Comparison of ENCODE assay signal across 24 cellular contexts in the genomic region with DNA sequence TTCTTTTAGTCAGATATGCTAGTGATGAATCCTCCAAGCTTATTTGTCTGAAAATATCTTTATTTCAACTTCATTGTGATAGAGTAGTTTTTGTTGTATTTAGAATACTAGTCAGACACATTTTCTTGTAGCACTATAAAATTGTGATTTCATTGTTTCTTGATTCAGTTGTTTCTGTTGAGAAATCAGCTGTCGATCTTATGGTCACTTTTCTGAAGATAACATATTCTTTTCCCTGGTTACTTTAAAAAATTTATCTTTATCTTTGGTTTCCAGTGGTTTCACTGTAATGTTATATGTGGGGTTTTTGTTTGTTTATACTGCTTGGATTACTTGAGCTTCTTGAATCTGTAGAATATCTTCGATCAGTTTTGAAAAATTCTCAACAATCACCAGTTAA.
"Had no signal": no experiment of that assay in that cellular context is flagged by ENCODE, and none has a peak within 500 bp of the region (broad histone marks: within the 10 kb centered on the region; RNA-seq: fewer than 3 reads in every experiment).

No MANE protein-coding gene starts in this region.

- H3K4me3 Mint-ChIP-seq: activated CD4-positive, alpha-beta memory T cell treated with anti-CD3 and anti-CD28 coated beads, Interleukin-2, amount 10 ng/mL, durations not matched to agents 7 days and 5 days; activated CD8-positive, alpha-beta memory T cell treated with anti-CD3 and anti-CD28 coated beads, Interleukin-2, amount 10 ng/mL, durations not matched to agents 7 days and 5 days; activated naive CD8-positive, alpha-beta T cell treated with anti-CD3 and anti-CD28 coated beads, Interleukin-2, amount 50 U/mL, for 24 hours; brain; dendritic cell treated with granulocyte-macrophage colony-stimulating factor and Interleukin-4, amounts not matched to agents 40 ng/mL and 50 ng/mL, for 4 days; naive B cell; stimulated activated naive B cell treated with anti-CD40 and anti-IgM and Interleukin-4, amounts not matched to agents 10 μg/mL and 1 μg/mL and 100 μg/mL, for 72 hours had no signal

- H3K4me2 ChIP-seq: smooth muscle cell had no signal

- H3K4me1 ChIP-seq: foreskin keratinocyte, lower lobe of right lung, sigmoid colon, transverse colon had no signal

- H3K9me3 Mint-ChIP-seq: activated CD4-positive, alpha-beta memory T cell treated with anti-CD3 and anti-CD28 coated beads, Interleukin-2, amount 10 ng/mL, durations not matched to agents 7 days and 5 days had no signal

- ATAC-seq: activated CD8-positive, alpha-beta memory T cell treated with anti-CD3 and anti-CD28 coated beads, Interleukin-2, amount 10 ng/mL, durations not matched to agents 7 days and 5 days; activated naive CD8-positive, alpha-beta T cell treated with anti-CD3 and anti-CD28 coated beads, Interleukin-2, amount 50 U/mL, for 24 hours; foreskin keratinocyte; left lobe of liver; lower lobe of right lung; stimulated activated naive B cell treated with anti-CD40 and anti-IgM and Interleukin-4, amounts not matched to agents 10 μg/mL and 1 μg/mL and 100 μg/mL, for 72 hours had no signal

- H3K4me3 ChIP-seq: lower lobe of right lung, sigmoid colon, smooth muscle cell, transverse colon had no signal

- H3K27ac Mint-ChIP-seq: activated CD4-positive, alpha-beta memory T cell treated with anti-CD3 and anti-CD28 coated beads, Interleukin-2, amount 10 ng/mL, durations not matched to agents 7 days and 5 days; activated CD8-positive, alpha-beta memory T cell treated with anti-CD3 and anti-CD28 coated beads, Interleukin-2, amount 10 ng/mL, durations not matched to agents 7 days and 5 days; activated naive CD8-positive, alpha-beta T cell treated with anti-CD3 and anti-CD28 coated beads, Interleukin-2, amount 50 U/mL, for 24 hours; brain; dendritic cell treated with granulocyte-macrophage colony-stimulating factor and Interleukin-4, amounts not matched to agents 40 ng/mL and 50 ng/mL, for 4 days; naive B cell; stimulated activated naive B cell treated with anti-CD40 and anti-IgM and Interleukin-4, amounts not matched to agents 10 μg/mL and 1 μg/mL and 100 μg/mL, for 72 hours had no signal

- H3K9me3 ChIP-seq: lower lobe of right lung had no signal

- H3K36me3 Mint-ChIP-seq: activated CD8-positive, alpha-beta memory T cell treated with anti-CD3 and anti-CD28 coated beads, Interleukin-2, amount 10 ng/mL, durations not matched to agents 7 days and 5 days; brain; naive B cell; stimulated activated naive B cell treated with anti-CD40 and anti-IgM and Interleukin-4, amounts not matched to agents 10 μg/mL and 1 μg/mL and 100 μg/mL, for 72 hours had no signal

- H3K4me1 Mint-ChIP-seq: activated CD4-positive, alpha-beta memory T cell treated with anti-CD3 and anti-CD28 coated beads, Interleukin-2, amount 10 ng/mL, durations not matched to agents 7 days and 5 days; activated CD8-positive, alpha-beta memory T cell treated with anti-CD3 and anti-CD28 coated beads, Interleukin-2, amount 10 ng/mL, durations not matched to agents 7 days and 5 days; activated naive CD8-positive, alpha-beta T cell treated with anti-CD3 and anti-CD28 coated beads, Interleukin-2, amount 50 U/mL, for 24 hours; brain; naive B cell; stimulated activated naive B cell treated with anti-CD40 and anti-IgM and Interleukin-4, amounts not matched to agents 10 μg/mL and 1 μg/mL and 100 μg/mL, for 72 hours had no signal

- H3K36me3 ChIP-seq: lower lobe of right lung, sigmoid colon, transverse colon had no signal

- H3K27me3 ChIP-seq: foreskin keratinocyte, sigmoid colon, transverse colon had no signal

- DNase-seq: activated CD4-positive, alpha-beta memory T cell treated with anti-CD3 and anti-CD28 coated beads, Interleukin-2, amount 10 ng/mL, durations not matched to agents 7 days and 5 days; activated CD4-positive, alpha-beta T cell treated with anti-CD3 and anti-CD28 coated beads for 48 hours; activated CD8-positive, alpha-beta memory T cell treated with anti-CD3 and anti-CD28 coated beads, Interleukin-2, amount 10 ng/mL, durations not matched to agents 7 days and 5 days; activated gamma-delta T cell; activated naive CD4-positive, alpha-beta T cell treated with anti-CD3 and anti-CD28 coated beads, Interleukin-2, amount 50 U/mL, for 16 hours; activated naive CD8-positive, alpha-beta T cell treated with anti-CD3 and anti-CD28 coated beads, Interleukin-2, amount 50 U/mL, for 24 hours; activated T-cell treated with anti-CD3 and anti-CD28 coated beads for 4 hours; anterior cingulate cortex; caudate nucleus; effector CD4-positive, alpha-beta T cell; lower lobe of right lung; naive B cell; occipital lobe; sigmoid colon; stimulated activated CD4-positive, alpha-beta T cell treated with anti-CD3 and anti-CD28 coated beads, Interleukin-15, amount 100 ng/mL, for 24 hours; stimulated activated CD4-positive, alpha-beta T cell treated with anti-CD3 and anti-CD28 coated beads, Interleukin-2, amount 100 ng/mL, for 48 hours; stimulated activated CD8-positive, alpha-beta memory T cell treated with anti-CD3 and anti-CD28 coated beads, Interleukin-4, amount 100 ng/mL, for 48 hours; stimulated activated naive B cell treated with anti-CD40 and anti-IgM and Interleukin-4, amounts not matched to agents 10 μg/mL and 1 μg/mL and 100 μg/mL, for 72 hours; transverse colon had no signal

- H3K27me3 Mint-ChIP-seq: activated CD4-positive, alpha-beta memory T cell treated with anti-CD3 and anti-CD28 coated beads, Interleukin-2, amount 10 ng/mL, durations not matched to agents 7 days and 5 days; activated CD8-positive, alpha-beta memory T cell treated with anti-CD3 and anti-CD28 coated beads, Interleukin-2, amount 10 ng/mL, durations not matched to agents 7 days and 5 days; activated naive CD8-positive, alpha-beta T cell treated with anti-CD3 and anti-CD28 coated beads, Interleukin-2, amount 50 U/mL, for 24 hours; brain; dendritic cell treated with granulocyte-macrophage colony-stimulating factor and Interleukin-4, amounts not matched to agents 40 ng/mL and 50 ng/mL, for 4 days; naive B cell; stimulated activated naive B cell treated with anti-CD40 and anti-IgM and Interleukin-4, amounts not matched to agents 10 μg/mL and 1 μg/mL and 100 μg/mL, for 72 hours had no signal

- H3K27ac ChIP-seq: foreskin keratinocyte, lower lobe of right lung, sigmoid colon, transverse colon had no signal
